Comparison of ENCODE assay signal across 8 cellular contexts in the genomic region with DNA sequence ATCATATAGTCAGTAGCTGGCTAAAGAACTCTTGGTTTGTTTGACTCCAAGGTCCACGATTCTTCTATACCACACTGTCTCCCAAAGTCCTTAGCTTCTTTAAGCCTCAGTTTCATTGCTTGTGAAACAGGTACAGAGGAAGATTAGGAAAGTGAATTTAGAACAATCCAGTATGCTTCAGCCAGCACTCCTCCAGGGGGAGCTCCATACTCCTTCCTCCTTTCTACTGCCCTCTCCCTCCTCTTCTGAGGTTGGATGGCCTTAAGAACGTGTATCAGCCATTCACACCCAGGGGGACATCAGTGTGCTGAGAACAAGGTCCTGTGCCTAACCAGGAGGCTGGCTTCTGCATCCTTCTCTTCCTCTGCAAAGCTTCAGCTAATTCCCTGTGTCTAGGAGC. TPM values are rescaled to one million over a fixed set of nuclear protein-coding genes. Genes with fewer than 3 reads are reported as not detected.
A peak's percentile ranks its signal among the peaks of the same experiment; 100 is the strongest.
DNase-seq lines count a peak whose midpoint lies in the region; ATAC-seq and TF ChIP-seq lines count a peak whose summit lies in the region.

No MANE protein-coding gene starts in this region.

- H3K79me1 ChIP-seq in trophoblast cell (ENCODE audit: low read length): peaks cover 5% of the 10 kb centered on the region

- H4K12ac ChIP-seq in trophoblast cell (ENCODE audit: low read depth, low read length): no peak overlapping the region

- no peak overlapping the region for H3K27ac Mint-ChIP-seq in chondrocyte (ENCODE audit: unreplicated experiment)
- no peak overlapping the region for H3K27ac Mint-ChIP-seq in stimulated activated naive CD8-positive, alpha-beta T cell treated with anti-CD3 and anti-CD28 coated beads, Interleukin-15, amount 100 ng/mL, for 72 hours

- no peak overlapping the region for H4K8ac ChIP-seq in trophoblast cell (ENCODE audit: low read depth, low read length)

- no peaks in the 10 kb centered on the region for H3K79me2 ChIP-seq in trophoblast cell (ENCODE audit: control insufficient read depth, insufficient read depth, low read length, poor library complexity)

- DNase-seq in NCI-H526 (lab: John Stamatoyannopoulos, UW) (peak; percentile 5 to 60), NCI-H526 treated with DMSO at 0.1 percent for 48 hours (lab: John Stamatoyannopoulos, UW) (no peak), chondrocyte (ENCODE audit: low spot score) (no peak), trophoblast cell (peak; percentile 23 to 46), ovary (no peak), vagina (ENCODE audit: extremely low spot score in 2 of 2) (no peak)
- DNase-seq in stimulated activated naive CD8-positive, alpha-beta T cell treated with anti-CD3 and anti-CD28 coated beads, Interleukin-15, amount 100 ng/mL, for 72 hours: no peak

- H3K9me3 ChIP-seq in trophoblast cell (ENCODE audit: insufficient read depth, low read depth, low read length): no peaks in the 10 kb centered on the region
- H3K9me3 ChIP-seq in ovary: no peaks in the 10 kb centered on the region
- no peaks in the 10 kb centered on the region for H3K9me3 ChIP-seq in vagina

- H3K27me3 ChIP-seq in trophoblast cell (ENCODE audit: insufficient read depth, low read length) (no peaks in the 10 kb centered on the region), ovary (no peaks in the 10 kb centered on the region), vagina (no peaks in the 10 kb centered on the region)

- no peak overlapping the region for H3K4me2 ChIP-seq in trophoblast cell (ENCODE audit: low read length)

- H3K4me1 Mint-ChIP-seq in chondrocyte (ENCODE audit: low read depth): peaks cover 73% of the 10 kb centered on the region
- H3K4me1 Mint-ChIP-seq in stimulated activated naive CD8-positive, alpha-beta T cell treated with anti-CD3 and anti-CD28 coated beads, Interleukin-15, amount 100 ng/mL, for 72 hours: peaks cover 5% of the 10 kb centered on the region

- TF ChIP-seq CTCF in LNCAP (IDR thresholded peaks at IDR 0.05) (peak; percentile 66), chondrocyte (IDR thresholded peaks at IDR 0.05) (peak; percentile 75), ovary (IDR thresholded peaks at IDR 0.05) (no peak), vagina (IDR thresholded peaks at IDR 0.05) (no peak)

- WGBS in trophoblast cell (ENCODE audit: extremely low coverage, insufficient coverage, insufficient read length): no CpG with 5 or more reads among the region's 2 CpGs
- 39 to 55% (median 48%) methylated on average over 2 of the region's 2 CpGs for WGBS in ovary, 3 donors

- H3K4me1 ChIP-seq in trophoblast cell (ENCODE audit: control insufficient read depth in 1 of 2, insufficient read depth in 2 of 2, low read length in 2 of 2) (peaks cover 0 to 6% of the 10 kb centered on the region in 2 experiments), ovary (ENCODE audit: insufficient read depth) (peaks cover 22% of the 10 kb centered on the region), vagina (peaks cover 28% of the 10 kb centered on the region)

- H3K36me3 ChIP-seq in trophoblast cell (ENCODE audit: control insufficient read depth in 1 of 2, insufficient read depth in 2 of 2, low read length in 2 of 2) (no peaks in the 10 kb centered on the region), ovary (no peaks in the 10 kb centered on the region), vagina (no peaks in the 10 kb centered on the region)

- H3K14ac ChIP-seq in trophoblast cell (ENCODE audit: low read length): no peak overlapping the region

- H2AK5ac ChIP-seq in trophoblast cell (ENCODE audit: low read length): peak overlapping the region; percentile 29

- no peak for TF ChIP-seq EP300 in ovary (IDR thresholded peaks at IDR 0.05)

- no peaks in the 10 kb centered on the region for H3K27me3 Mint-ChIP-seq in chondrocyte (ENCODE audit: low read depth)
- H3K27me3 Mint-ChIP-seq in stimulated activated naive CD8-positive, alpha-beta T cell treated with anti-CD3 and anti-CD28 coated beads, Interleukin-15, amount 100 ng/mL, for 72 hours: no peaks in the 10 kb centered on the region

- H3K27ac ChIP-seq in trophoblast cell (ENCODE audit: low read depth, low read length): no peak overlapping the region
- H3K27ac ChIP-seq in ovary: peak overlapping the region in 1 of 2 donors; percentile 4
- no peak overlapping the region for H3K27ac ChIP-seq in vagina

- no peak overlapping the region for H3K4me3 ChIP-seq in trophoblast cell (ENCODE audit: low read depth, low read length)
- no peak overlapping the region for H3K4me3 ChIP-seq in ovary
- no peak overlapping the region for H3K4me3 ChIP-seq in vagina

- no peak overlapping the region for H2BK5ac ChIP-seq in trophoblast cell (ENCODE audit: low read depth, low read length, poor library complexity)

- no peak overlapping the region for H3K4ac ChIP-seq in trophoblast cell (ENCODE audit: low read depth, low read length)

- no peak overlapping the region for H4K91ac ChIP-seq in trophoblast cell (ENCODE audit: low read depth, low read length)

- intact Hi-C loops in ovary (cut with DNase I): no loop called here
- intact Hi-C loops in vagina (cut with DNase I): no loop called here

- H3K18ac ChIP-seq in trophoblast cell (ENCODE audit: low read length): no peak overlapping the region

- peaks cover 3% of the 10 kb centered on the region for H3K9me3 Mint-ChIP-seq in chondrocyte (ENCODE audit: low read depth)
- H3K9me3 Mint-ChIP-seq in stimulated activated naive CD8-positive, alpha-beta T cell treated with anti-CD3 and anti-CD28 coated beads, Interleukin-15, amount 100 ng/mL, for 72 hours: peaks cover 0 to 9% of the 10 kb centered on the region in 2 donors

- H3K36me3 Mint-ChIP-seq in chondrocyte (ENCODE audit: low read depth): no peaks in the 10 kb centered on the region

- no peak overlapping the region for H3K9ac ChIP-seq in trophoblast cell (ENCODE audit: low read length)

- H2AFZ ChIP-seq in trophoblast cell (ENCODE audit: insufficient read depth, low read length, poor library complexity): no peak overlapping the region

- TF ChIP-seq POLR2A in ovary (IDR thresholded peaks at IDR 0.05) (no peak), vagina (IDR thresholded peaks at IDR 0.05) (no peak)

- peak overlapping the region; percentile 67 for H2BK12ac ChIP-seq in trophoblast cell (ENCODE audit: low read length)

- no peak overlapping the region for H2BK120ac ChIP-seq in trophoblast cell (ENCODE audit: insufficient read depth, low read length, poor library complexity)

- H3K4me3 Mint-ChIP-seq in chondrocyte (ENCODE audit: unreplicated experiment): no peak overlapping the region
- H3K4me3 Mint-ChIP-seq in stimulated activated naive CD8-positive, alpha-beta T cell treated with anti-CD3 and anti-CD28 coated beads, Interleukin-15, amount 100 ng/mL, for 72 hours: no peak overlapping the region

- no peak overlapping the region for H3K23ac ChIP-seq in trophoblast cell (ENCODE audit: low read length)

- ATAC-seq in stimulated activated naive CD8-positive, alpha-beta T cell treated with anti-CD3 and anti-CD28 coated beads, Interleukin-15, amount 100 ng/mL, for 72 hours: no peak

RNA-seq across cellular contexts. Expression of gene CALD1, which starts 54.8 kb away (rescaled TPM):
- 1,623 to 1,979 TPM (median 1,941 TPM) in 3 replicates for total RNA-seq in chondrocyte
- 510 and 518 TPM in 2 replicates for polyA plus RNA-seq in trophoblast cell (2013)
- total RNA-seq in ovary: 100 to 1,000 TPM; 306 to 697 (median 463) TPM
- polyA plus RNA-seq in ovary: 100 to 1,000 TPM; 405 to 586 TPM
- total RNA-seq in vagina: 343 TPM

Comparison
In these comparisons a context has a peak if more than half of its experiments do, and no peak if none do; other contexts are left out.
1. DNase-seq: peak in NCI-H526 (2 of 2) and trophoblast cell (2 of 2); none in NCI-H526 treated with DMSO at 0.1 percent for 48 hours (single experiment), chondrocyte (single experiment), ovary (0 of 5), stimulated activated naive CD8-positive, alpha-beta T cell treated with anti-CD3 and anti-CD28 coated beads, Interleukin-15, amount 100 ng/mL, for 72 hours (0 of 2) and vagina (0 of 2).
2. CTCF ChIP-seq: peak in LNCAP (single experiment) and chondrocyte (single experiment); none in ovary (0 of 3) and vagina (0 of 3).